In the genomic region with DNA sequence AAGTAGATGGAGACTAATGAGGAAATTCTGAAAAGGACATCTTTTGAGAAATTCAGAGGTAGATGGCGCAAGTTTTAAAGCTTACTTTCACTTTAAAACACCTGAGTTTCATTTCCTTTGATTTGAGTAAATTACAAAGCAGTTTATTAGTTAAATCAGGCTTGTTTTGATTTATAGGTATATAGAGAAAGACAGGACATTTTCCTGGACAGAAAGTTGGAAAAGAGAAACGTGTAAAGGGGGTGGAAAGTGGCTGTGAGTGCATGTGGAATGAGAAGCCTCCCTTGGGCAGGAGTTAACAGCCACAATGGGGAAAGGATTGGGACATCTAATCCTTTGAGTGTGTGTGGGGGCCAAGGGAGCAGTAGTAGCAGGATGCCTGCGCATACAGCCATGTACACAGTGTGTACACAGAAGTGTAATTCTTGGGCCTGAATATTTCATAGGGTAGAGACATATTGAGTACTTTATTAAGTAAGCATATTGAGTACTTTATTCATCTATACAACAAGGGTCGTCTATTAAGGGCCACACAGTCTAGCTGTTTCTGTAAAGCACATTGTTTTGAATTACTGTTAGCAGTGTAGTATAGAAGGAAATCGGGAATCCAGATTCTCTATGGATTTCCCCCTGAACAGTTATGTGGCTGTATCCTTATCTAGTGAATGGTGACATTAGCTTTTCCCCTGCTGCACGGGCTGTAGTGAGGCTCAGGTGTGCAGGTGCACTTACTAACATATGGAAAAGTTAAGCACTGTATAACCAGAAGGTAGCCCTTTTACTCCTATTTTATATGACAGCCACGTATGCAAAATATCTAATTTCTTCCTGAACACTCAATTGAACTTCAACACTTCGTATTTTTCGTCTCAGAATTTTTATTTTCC, we compare ENCODE assay signal across 11 cellular contexts. TPM values are rescaled to one million over a fixed set of nuclear protein-coding genes. Genes with fewer than 3 reads are reported as not detected.
DNase-seq lines count a peak whose midpoint lies in the region; ATAC-seq and TF ChIP-seq lines count a peak whose summit lies in the region.
"Had no signal": no experiment of that assay in that cellular context is flagged by ENCODE, and none has a peak within 500 bp of the region (broad histone marks: within the 10 kb centered on the region; RNA-seq: fewer than 3 reads in every experiment).

No MANE protein-coding gene starts in this region.

- 79% methylated on average over 9 of the region's 9 CpGs for WGBS in mammary epithelial cell (ENCODE audit: low coverage, missing lambda C conversion rate)
- WGBS in mesenchymal stem cell: 89% methylated on average over 6 of the region's 9 CpGs

- no peak overlapping the region for H2AK5ac ChIP-seq in mesenchymal stem cell (ENCODE audit: low read length, severe bottlenecking)

- ATAC-seq in HG03280 (IDR thresholded peaks at IDR 0.05; ENCODE audit: unreplicated experiment): no peak

- no peak overlapping the region for H3K4ac ChIP-seq in mesenchymal stem cell (ENCODE audit: low read depth in 1 of 2, low read length in 2 of 2)

- DNase-seq in HL-60 (ENCODE audit: low read depth in 1 of 2, low spot score in 1 of 2) (peak in 1 of 2 experiments; percentile 65), mammary epithelial cell (no peak), mesenchymal stem cell (peak; percentile 68), G401 (ENCODE audit: low spot score) (no peak), colonic mucosa (no peak), ACHN (no peak)
- DNase-seq: DMS79, posterior cingulate gyrus, RPMI8226 had no signal

- CTCF ChIA-PET in mammary epithelial cell (lab: Charles Lee; ENCODE audit: low non-redundant PET): no interaction called here

- peaks cover 47% of the 10 kb centered on the region for H3K4me1 ChIP-seq in ACC112 (ENCODE audit: control insufficient read depth, insufficient read depth, low read length, unreplicated experiment)
- peaks cover 29% of the 10 kb centered on the region for H3K4me1 ChIP-seq in mammary epithelial cell (ENCODE audit: insufficient read depth, low read length)
- peaks cover 5% of the 10 kb centered on the region for H3K4me1 ChIP-seq in mesenchymal stem cell (ENCODE audit: control insufficient read depth, insufficient read depth, low read depth, low read length)
- no peaks in the 10 kb centered on the region for H3K4me1 ChIP-seq in colonic mucosa

- H3K79me2 ChIP-seq in ACC112 (ENCODE audit: control insufficient read depth, insufficient read depth, low read length, unreplicated experiment) (peaks cover 85% of the 10 kb centered on the region), mammary epithelial cell (ENCODE audit: insufficient read depth, low read length) (peaks cover 97% of the 10 kb centered on the region)

- H3K27ac ChIP-seq in ACC112 (ENCODE audit: low read depth, low read length) (peak overlapping the region; percentile 45), HL-60 (replicated peaks) (peak overlapping the region; percentile 52), mammary epithelial cell (ENCODE audit: insufficient read depth, low read depth, low read length) (no peak overlapping the region), mesenchymal stem cell (ENCODE audit: low read length, poor library complexity, severe bottlenecking) (no peak overlapping the region), colonic mucosa (no peak overlapping the region)

- no peak overlapping the region for H4K91ac ChIP-seq in mesenchymal stem cell (ENCODE audit: low read length)

- TF ChIP-seq CTCF in HL-60 (IDR thresholded peaks at IDR 0.05; ENCODE audit: insufficient read depth, low read length) (no peak), mammary epithelial cell (conservative IDR thresholded peaks at IDR 0.05 in 1 of 2, IDR thresholded peaks at IDR 0.05 in 1 of 2; ENCODE audit: extremely low read depth in 1 of 2, insufficient read depth in 1 of 2, low read depth in 1 of 2, low read length in 2 of 2) (no peak), colonic mucosa (IDR thresholded peaks at IDR 0.05) (no peak)

- intact Hi-C loops in mammary epithelial cell (cut with micrococcal nuclease) (no loop called here), colonic mucosa (cut with DNase I) (no loop called here)

- H2BK15ac ChIP-seq in mesenchymal stem cell (ENCODE audit: low read depth, poor library complexity, severe bottlenecking): no peak overlapping the region

- peaks cover 2% of the 10 kb centered on the region for H3K79me1 ChIP-seq in mesenchymal stem cell (replicated peaks; ENCODE audit: low read length, poor library complexity, severe bottlenecking)

- H2BK12ac ChIP-seq in mesenchymal stem cell (ENCODE audit: low read length in 2 of 2): no peak overlapping the region

- no TSS peak for BruUV-seq in mammary epithelial cell (replicated peaks; lab: Mats Ljungman, UMichigan)

- H3K4me2 ChIP-seq in mammary epithelial cell (ENCODE audit: insufficient read depth, low read depth, low read length) (peak overlapping the region; percentile 32), mesenchymal stem cell (ENCODE audit: low read length, poor library complexity, severe bottlenecking) (no peak overlapping the region)

- H3K23ac ChIP-seq in mesenchymal stem cell (ENCODE audit: low read length in 2 of 2): peak overlapping the region in 1 of 2 experiments; percentile 59

- no peak overlapping the region for H2BK5ac ChIP-seq in mesenchymal stem cell (ENCODE audit: low read depth, low read length, poor library complexity, severe bottlenecking)

- dilution Hi-C loops in mammary epithelial cell (cut with HindIII; ENCODE audit: low sequenced_read_pairs): no loop called here

- no peak overlapping the region for H2AFZ ChIP-seq in ACC112 (ENCODE audit: low read length, unreplicated experiment)
- no peak overlapping the region for H2AFZ ChIP-seq in mammary epithelial cell (ENCODE audit: low read depth, low read length)
- H2AFZ ChIP-seq in mesenchymal stem cell (ENCODE audit: low read depth, low read length): no peak overlapping the region

- H4K8ac ChIP-seq in mesenchymal stem cell (ENCODE audit: low read length): no peak overlapping the region

- peak overlapping the region; percentile 59 for H3K4me3 ChIP-seq in ACC112 (ENCODE audit: low read depth, low read length)
- peak overlapping the region; percentile 17 for H3K4me3 ChIP-seq in HL-60 (replicated peaks; ENCODE audit: insufficient read depth, low read length)
- H3K4me3 ChIP-seq in mammary epithelial cell (replicated peaks in 1 of 3; ENCODE audit: insufficient read depth in 1 of 3, low read depth in 2 of 3, low read length in 3 of 3): no peak overlapping the region
- peak overlapping the region in 1 of 2 experiments; percentile 39 for H3K4me3 ChIP-seq in mesenchymal stem cell (ENCODE audit: insufficient read depth in 1 of 2, low read depth in 1 of 2, low read length in 2 of 2)
- no peak overlapping the region for H3K4me3 ChIP-seq in colonic mucosa

- H3K27me3 ChIP-seq in ACC112 (ENCODE audit: insufficient read depth, low read length) (no peaks in the 10 kb centered on the region), HL-60 (ENCODE audit: insufficient read depth, poor library complexity, severe bottlenecking) (no peaks in the 10 kb centered on the region), mammary epithelial cell (ENCODE audit: insufficient read depth, low read length) (no peaks in the 10 kb centered on the region), mesenchymal stem cell (ENCODE audit: control insufficient read depth in 1 of 2, insufficient read depth in 1 of 2, low read length in 2 of 2) (no peaks in the 10 kb centered on the region), colonic mucosa (no peaks in the 10 kb centered on the region)

- peaks cover 36% of the 10 kb centered on the region for H4K20me1 ChIP-seq in mammary epithelial cell (ENCODE audit: insufficient read depth, low read length)

- no peak overlapping the region for H3K9ac ChIP-seq in mammary epithelial cell (ENCODE audit: insufficient read depth, low read length)
- peak overlapping the region; percentile 51 for H3K9ac ChIP-seq in mesenchymal stem cell (ENCODE audit: low read length)
- no peak overlapping the region for H3K9ac ChIP-seq in colonic mucosa (ENCODE audit: low read depth in 2 of 2, low read length in 2 of 2)

- H2BK120ac ChIP-seq in mesenchymal stem cell (ENCODE audit: low read depth, low read length): no peak overlapping the region

- H3K18ac ChIP-seq in mesenchymal stem cell (ENCODE audit: low read depth in 1 of 2, low read length in 2 of 2): peak overlapping the region in 1 of 2 experiments; percentile 34

- in situ Hi-C loops in mammary epithelial cell (cut with MboI; ENCODE audit: low sequenced_read_pairs in 2 of 2): no loop called here
- in situ Hi-C loops in G401 (cut with HindIII; ENCODE audit: low sequenced_read_pairs): loop anchor here (10.0 kb wide), 1 partner anchor 61 kb away; no protein-coding TSS in a partner anchor
- in situ Hi-C loops in ACHN (cut with HindIII; ENCODE audit: low pct_ligation_motif_present, low pct_unique_long_range_greater_than_20kb, low sequenced_read_pairs): no loop called here

- H3K36me3 ChIP-seq in ACC112 (ENCODE audit: insufficient read depth, low read length): peaks cover 3% of the 10 kb centered on the region; the same call in 1 of the 2 replicates
- H3K36me3 ChIP-seq in mammary epithelial cell (ENCODE audit: insufficient read depth, low read length): peaks cover 9% of the 10 kb centered on the region
- peaks cover 14 to 28% of the 10 kb centered on the region in 2 experiments for H3K36me3 ChIP-seq in mesenchymal stem cell (ENCODE audit: control insufficient read depth in 1 of 2, insufficient read depth in 2 of 2, low read depth in 1 of 2, low read length in 2 of 2)
- no peaks in the 10 kb centered on the region for H3K36me3 ChIP-seq in colonic mucosa

- H3K14ac ChIP-seq in mesenchymal stem cell (ENCODE audit: low read length in 2 of 2): peak overlapping the region in 1 of 2 experiments; percentile 75

- H3K9me3 ChIP-seq in mammary epithelial cell (replicated peaks; ENCODE audit: insufficient read depth, low read length) (no peaks in the 10 kb centered on the region), mesenchymal stem cell (ENCODE audit: control insufficient read depth, low read length) (no peaks in the 10 kb centered on the region), colonic mucosa (no peaks in the 10 kb centered on the region)

RNA-seq across cellular contexts. Expression of a gene that starts 19.1 kb away (rescaled TPM):
- total RNA-seq in mammary epithelial cell (100 to 1,000 TPM in 1 of 2 donors, 10 to 100 TPM in 1; 85.7 to 175 TPM), colonic mucosa (10 to 100 TPM; 52.5 to 63.6 TPM)
- 87.2 TPM for polyA plus RNA-seq in mammary epithelial cell
- polyA minus RNA-seq in mammary epithelial cell: 171 TPM
- 51.9 TPM for polyA plus RNA-seq in mesenchymal stem cell (2013, experiment 1 of 2)
- 50.3 TPM for polyA plus RNA-seq in mesenchymal stem cell (2013, experiment 2 of 2)
- 47.9 and 84.8 TPM in 2 replicates for total RNA-seq in G401 (2014; rRNA removed; shearing (Covaris generic))

Comparison
In these comparisons a context has a peak if more than half of its experiments do, and no peak if none do; other contexts are left out.
1. H3K27ac ChIP-seq: peak in ACC112 (single experiment) and HL-60 (single experiment); none in mammary epithelial cell (single experiment), mesenchymal stem cell (single experiment) and colonic mucosa (single experiment).
2. H3K4me3 ChIP-seq: peak in ACC112 (single experiment) and HL-60 (single experiment); none in mammary epithelial cell (0 of 3) and colonic mucosa (single experiment).